32 cellular contexts compared by ENCODE assay signal in genomic region chr1:105396001-105396400, GRCh38.
"Had no signal": no experiment of that assay in that cellular context is flagged by ENCODE, and none has a peak within 500 bp of the region (broad histone marks: within the 10 kb centered on the region; RNA-seq: fewer than 3 reads in every experiment).

No MANE protein-coding gene starts in this region.

- H3K9me3 ChIP-seq: adrenal gland, ascending aorta, body of pancreas had no signal

- H3K4me1 ChIP-seq: adrenal gland, ascending aorta, body of pancreas, breast epithelium had no signal

- H3K27ac ChIP-seq: adrenal gland, ascending aorta, body of pancreas, brain microvascular endothelial cell, breast epithelium, cardiac muscle cell had no signal

- H3K4me3 ChIP-seq: adrenal gland, ascending aorta, body of pancreas, breast epithelium, cardiac muscle cell had no signal

- DNase-seq: activated effector memory CD4-positive, alpha-beta T cell treated with anti-CD3 and anti-CD28 coated beads, Interleukin-2, amount 50 U/mL, for 16 hours; activated effector memory CD4-positive, alpha-beta T cell treated with Interleukin-2 at 50 U/mL for 16 hours; activated gamma-delta T cell; activated gamma-delta T cell treated with Interleukin-2 at 50 U/mL for 16 hours; activated naive CD4-positive, alpha-beta T cell; activated naive CD4-positive, alpha-beta T cell treated with anti-CD3 and anti-CD28 coated beads for 36 hours; activated naive CD4-positive, alpha-beta T cell treated with anti-CD3 and anti-CD28 coated beads, Interleukin-2, amount 10 ng/mL, durations not matched to agents 7 days and 5 days; activated naive CD4-positive, alpha-beta T cell treated with anti-CD3 and anti-CD28 coated beads, Interleukin-2, amount 50 U/mL, for 16 hours; activated naive CD4-positive, alpha-beta T cell treated with Interleukin-2 at 50 U/mL for 16 hours; activated naive CD8-positive, alpha-beta T cell treated with anti-CD3 and anti-CD28 coated beads for 36 hours; activated naive CD8-positive, alpha-beta T cell treated with anti-CD3 and anti-CD28 coated beads, Interleukin-2, amount 10 ng/mL, durations not matched to agents 7 days and 5 days; activated naive CD8-positive, alpha-beta T cell treated with anti-CD3 and anti-CD28 coated beads, Interleukin-2, amount 50 U/mL, for 24 hours; activated T-cell treated with anti-CD3 and anti-CD28 coated beads, Interleukin-2, amount 50 U/mL, for 1 hour; activated T-cell treated with anti-CD3 and anti-CD28 coated beads, Interleukin-2, amount 50 U/mL, for 24 hours; activated T-cell treated with anti-CD3 and anti-CD28 coated beads, Interleukin-2, amount 50 U/mL, for 4 hours; activated T-cell treated with anti-CD3 and anti-CD28 coated beads, Interleukin-2, amount 50 U/mL, for 48 hours; activated T-cell treated with anti-CD3 and anti-CD28 coated beads, Interleukin-2, amount 50 U/mL, for 72 hours; adrenal gland; amniotic stem cell; amygdala; anterior cingulate cortex; aorta; body of pancreas; brain microvascular endothelial cell; caudate nucleus; central memory CD4-positive, alpha-beta T cell; cerebellar nuclear complex had no signal

- H3K36me3 ChIP-seq: adrenal gland, ascending aorta, brain microvascular endothelial cell, breast epithelium, cardiac muscle cell had no signal

- H3K27me3 ChIP-seq: adrenal gland, ascending aorta, body of pancreas, brain microvascular endothelial cell, breast epithelium, cardiac muscle cell had no signal

- ATAC-seq: activated naive CD4-positive, alpha-beta T cell treated with anti-CD3 and anti-CD28 coated beads, Interleukin-2, amount 50 U/mL, for 72 hours; activated naive CD8-positive, alpha-beta T cell treated with anti-CD3 and anti-CD28 coated beads, Interleukin-2, amount 50 U/mL, for 24 hours; activated T-cell treated with anti-CD3 and anti-CD28 coated beads, Interleukin-2, amount 50 U/mL, for 4 hours; activated T-cell treated with anti-CD3 and anti-CD28 coated beads, Interleukin-2, amount 50 U/mL, for 72 hours; activated T-helper 17 cell treated with anti-CD3 and anti-CD28 coated beads, Interleukin-2, amount 50 U/mL, for 72 hours; body of pancreas had no signal
